In the genomic region with DNA sequence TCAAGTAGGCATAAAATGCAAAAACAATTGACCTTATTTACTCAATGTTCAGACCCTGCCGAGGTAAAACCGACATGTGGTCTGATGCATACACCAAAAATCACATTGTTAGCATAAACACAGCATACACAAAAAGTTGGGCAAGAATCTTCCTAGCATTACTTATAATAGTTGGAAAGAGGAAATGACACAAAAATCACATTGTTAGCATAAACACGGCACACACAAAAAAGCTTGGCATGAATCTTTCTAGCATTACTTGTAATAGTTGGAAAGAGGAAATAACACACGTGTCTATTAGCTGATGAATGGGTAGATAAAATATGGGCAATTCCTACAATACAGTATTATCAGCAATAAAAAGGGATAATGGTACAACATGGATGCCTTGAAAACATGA, we compare ENCODE assay signal across 24 cellular contexts.
DNase-seq lines count a peak whose midpoint lies in the region; ATAC-seq, FAIRE-seq and TF ChIP-seq lines count a peak whose summit lies in the region.
"Had no signal": no experiment of that assay in that cellular context is flagged by ENCODE, and none has a peak within 500 bp of the region (broad histone marks: within the 10 kb centered on the region; RNA-seq: fewer than 3 reads in every experiment).

No MANE protein-coding gene starts in this region.

- no peaks in the 10 kb centered on the region for H3K36me3 ChIP-seq in bronchial epithelial cell (ENCODE audit: control insufficient read depth, insufficient read depth, low read length)
- H3K36me3 ChIP-seq: esophagus squamous epithelium, ovary, SJCRH30 had no signal

- no peaks in the 10 kb centered on the region for H3K9me3 Mint-ChIP-seq in activated CD8-positive, alpha-beta memory T cell treated with anti-CD3 and anti-CD28 coated beads, Interleukin-2, amount 10 ng/mL, durations not matched to agents 7 days and 5 days (ENCODE audit: low read depth)
- H3K9me3 Mint-ChIP-seq: activated CD4-positive, alpha-beta T cell treated with anti-CD3 and anti-CD28 coated beads, Interleukin-2, amount 10 ng/mL, durations not matched to agents 24 days and 14 days; brain had no signal

- peaks cover 4% of the 10 kb centered on the region for H3K27me3 Mint-ChIP-seq in activated CD8-positive, alpha-beta memory T cell treated with anti-CD3 and anti-CD28 coated beads, Interleukin-2, amount 10 ng/mL, durations not matched to agents 7 days and 5 days
- H3K27me3 Mint-ChIP-seq: activated naive CD8-positive, alpha-beta T cell; brain had no signal

- H3K4me1 Mint-ChIP-seq in activated CD8-positive, alpha-beta memory T cell treated with anti-CD3 and anti-CD28 coated beads, Interleukin-2, amount 10 ng/mL, durations not matched to agents 7 days and 5 days = no peaks in the 10 kb centered on the region
- H3K4me1 Mint-ChIP-seq: activated CD4-positive, alpha-beta T cell treated with anti-CD3 and anti-CD28 coated beads, Interleukin-2, amount 10 ng/mL, durations not matched to agents 24 days and 14 days had no signal

- H3K4me3 Mint-ChIP-seq in activated CD8-positive, alpha-beta memory T cell treated with anti-CD3 and anti-CD28 coated beads, Interleukin-2, amount 10 ng/mL, durations not matched to agents 7 days and 5 days = no peak overlapping the region
- H3K4me3 Mint-ChIP-seq: activated CD4-positive, alpha-beta T cell treated with anti-CD3 and anti-CD28 coated beads, Interleukin-2, amount 10 ng/mL, durations not matched to agents 24 days and 14 days; activated naive CD8-positive, alpha-beta T cell; brain had no signal

- H3K27me3 ChIP-seq in bronchial epithelial cell (ENCODE audit: control insufficient read depth, insufficient read depth, low read length) = no peaks in the 10 kb centered on the region
- H3K27me3 ChIP-seq: esophagus squamous epithelium, ovary, SJCRH30 had no signal

- no peak overlapping the region for H3K27ac Mint-ChIP-seq in activated CD8-positive, alpha-beta memory T cell treated with anti-CD3 and anti-CD28 coated beads, Interleukin-2, amount 10 ng/mL, durations not matched to agents 7 days and 5 days
- H3K27ac Mint-ChIP-seq: activated CD4-positive, alpha-beta T cell treated with anti-CD3 and anti-CD28 coated beads, Interleukin-2, amount 10 ng/mL, durations not matched to agents 24 days and 14 days; activated naive CD8-positive, alpha-beta T cell; brain had no signal

- no peak for FAIRE-seq in bronchial epithelial cell (lab: Jason Lieb, UNC)
- FAIRE-seq: GM12878, HTR-8/SVneo had no signal

- CTCF ChIA-PET in activated CD8-positive, alpha-beta memory T cell treated with anti-CD3 and anti-CD28 coated beads, Interleukin-2, amount 10 ng/mL, durations not matched to agents 7 days and 5 days (lab: Charles Lee) = no interaction called here

- TF ChIP-seq CTCF in AG10803 (conservative IDR thresholded peaks at IDR 0.05; ENCODE audit: low read length) (no peak), bronchial epithelial cell (IDR thresholded peaks at IDR 0.05; ENCODE audit: insufficient read depth, low read length, severe bottlenecking) (no peak)

- peak; percentile 69 for DNase-seq in AG10803 (ENCODE audit: low read depth)
- peak; percentile 57 for DNase-seq in M059J (ENCODE audit: low read depth)
- peak; percentile 7 for DNase-seq in bronchial epithelial cell (ENCODE audit: low read depth)
- DNase-seq in glomerular endothelial cell (ENCODE audit: extremely low read depth, low read depth, low spot score) = peak; percentile 79
- DNase-seq in activated CD8-positive, alpha-beta memory T cell treated with anti-CD3 and anti-CD28 coated beads, Interleukin-2, amount 10 ng/mL, durations not matched to agents 7 days and 5 days = no peak
- no peak for DNase-seq in UCSD-AML1 (lab: John Stamatoyannopoulos, UW; ENCODE audit: unreplicated experiment)
- DNase-seq in activated CD4-positive, alpha-beta T cell treated with anti-CD3 and anti-CD28 coated beads, Interleukin-2, amount 50 U/mL, for 4 hours = no peak
- DNase-seq in hippocampal formation (lab: John Stamatoyannopoulos, UW) = no peak
- DNase-seq: activated CD4-positive, alpha-beta T cell treated with anti-CD3 and anti-CD28 coated beads, Interleukin-2, amount 10 ng/mL, durations not matched to agents 24 days and 14 days; activated T-cell treated with anti-CD3 and anti-CD28 coated beads, Interleukin-2, amount 50 U/mL, for 48 hours; esophagus squamous epithelium; left cardiac atrium; NCI-H187; NCI-H446 treated with DMSO at 0.1 percent for 48 hours; OCI-M1; ovary; SJCRH30; stimulated activated CD4-positive, alpha-beta T cell treated with anti-CD3 and anti-CD28 coated beads, Interleukin-4, amount 100 ng/mL, for 4 hours; stimulated activated CD8-positive, alpha-beta memory T cell treated with anti-CD3 and anti-CD28 coated beads, Interleukin-4, amount 100 ng/mL, for 48 hours; substantia nigra had no signal

- no peaks in the 10 kb centered on the region for H3K36me3 Mint-ChIP-seq in activated CD8-positive, alpha-beta memory T cell treated with anti-CD3 and anti-CD28 coated beads, Interleukin-2, amount 10 ng/mL, durations not matched to agents 7 days and 5 days
- H3K36me3 Mint-ChIP-seq: activated naive CD8-positive, alpha-beta T cell; brain had no signal

- H3K4me3 ChIP-seq in AG10803 (ENCODE audit: low read length) (no peak overlapping the region), bronchial epithelial cell (ENCODE audit: low read depth, low read length) (no peak overlapping the region)
- H3K4me3 ChIP-seq: esophagus squamous epithelium, GM12878, ovary, SJCRH30 had no signal

- ATAC-seq in activated CD8-positive, alpha-beta memory T cell treated with anti-CD3 and anti-CD28 coated beads, Interleukin-2, amount 10 ng/mL, durations not matched to agents 7 days and 5 days = no peak
- ATAC-seq: GM12878, left cardiac atrium had no signal

Comparison
In these comparisons a context has a peak if more than half of its experiments do, and no peak if none do; other contexts are left out.
1. DNase-seq: peak in AG10803 (single experiment), M059J (single experiment), bronchial epithelial cell (single experiment) and glomerular endothelial cell (single experiment); none in activated CD8-positive, alpha-beta memory T cell treated with anti-CD3 and anti-CD28 coated beads, Interleukin-2, amount 10 ng/mL, durations not matched to agents 7 days and 5 days (single experiment), UCSD-AML1 (single experiment), activated CD4-positive, alpha-beta T cell treated with anti-CD3 and anti-CD28 coated beads, Interleukin-2, amount 50 U/mL, for 4 hours (0 of 2) and hippocampal formation (0 of 2).